10 cellular contexts compared by ENCODE assay signal in genomic region chr4:81606796-81607550, GRCh38.
DNase-seq lines count a peak whose midpoint lies in the region; ATAC-seq, FAIRE-seq and TF ChIP-seq lines count a peak whose summit lies in the region.
"Had no signal": no experiment of that assay in that cellular context is flagged by ENCODE, and none has a peak within 500 bp of the region (broad histone marks: within the 10 kb centered on the region; RNA-seq: fewer than 3 reads in every experiment).

No MANE protein-coding gene starts in this region.

- WGBS in upper lobe of left lung, 2 donors, result 37 to 38% methylated on average over 4 of the region's 4 CpGs

- peaks cover 3% of the 10 kb centered on the region for H3K9me3 Mint-ChIP-seq in activated naive CD8-positive, alpha-beta T cell treated with anti-CD3 and anti-CD28 coated beads for 36 hours
- H3K9me3 Mint-ChIP-seq in activated naive CD8-positive, alpha-beta T cell treated with anti-CD3 and anti-CD28 coated beads, Interleukin-2, amount 50 U/mL, for 24 hours, result no peaks in the 10 kb centered on the region

- no peak overlapping the region for H3K4me3 Mint-ChIP-seq in activated naive CD8-positive, alpha-beta T cell treated with anti-CD3 and anti-CD28 coated beads for 36 hours
- no peak overlapping the region for H3K4me3 Mint-ChIP-seq in activated naive CD8-positive, alpha-beta T cell treated with anti-CD3 and anti-CD28 coated beads, Interleukin-2, amount 50 U/mL, for 24 hours

- peak overlapping the region; percentile 6 for H3K27ac Mint-ChIP-seq in activated naive CD8-positive, alpha-beta T cell treated with anti-CD3 and anti-CD28 coated beads for 36 hours
- no peak overlapping the region for H3K27ac Mint-ChIP-seq in activated naive CD8-positive, alpha-beta T cell treated with anti-CD3 and anti-CD28 coated beads, Interleukin-2, amount 50 U/mL, for 24 hours

- TF ChIP-seq CTCF in bronchial epithelial cell (IDR thresholded peaks at IDR 0.05; ENCODE audit: insufficient read depth, low read length, severe bottlenecking) (no peak), upper lobe of left lung (IDR thresholded peaks at IDR 0.05) (no peak)

- no peaks in the 10 kb centered on the region for H3K9me3 ChIP-seq in upper lobe of left lung

- H3K27ac ChIP-seq in upper lobe of left lung, result peak overlapping the region in 1 of 4 donors; percentile 58

- DNase-seq in activated naive CD8-positive, alpha-beta T cell treated with anti-CD3 and anti-CD28 coated beads for 36 hours, result no peak
- no peak for DNase-seq in activated naive CD8-positive, alpha-beta T cell treated with anti-CD3 and anti-CD28 coated beads, Interleukin-2, amount 50 U/mL, for 24 hours
- DNase-seq in bronchial epithelial cell (ENCODE audit: low read depth), result peak; percentile 44
- peak; percentile 14 to 34 for DNase-seq in left colon
- DNase-seq in upper lobe of left lung, result peak in 1 of 2 donors; percentile 51
- DNase-seq in NCI-H2171 treated with DMSO at 0.1 percent for 48 hours (lab: John Stamatoyannopoulos, UW), result no peak
- no peak for DNase-seq in NCI-H82 (lab: John Stamatoyannopoulos, UW)
- DNase-seq: anterior cingulate cortex; stimulated activated naive CD8-positive, alpha-beta T cell treated with anti-CD3 and anti-CD28 coated beads, Interleukin-15, Interleukin-2, amounts not matched to agents 100 U/mL and 50 U/mL, for 24 hours had no signal

- H3K36me3 ChIP-seq in bronchial epithelial cell (ENCODE audit: control insufficient read depth, insufficient read depth, low read length), result no peaks in the 10 kb centered on the region
- no peaks in the 10 kb centered on the region for H3K36me3 ChIP-seq in upper lobe of left lung

- no peaks in the 10 kb centered on the region for H3K27me3 ChIP-seq in bronchial epithelial cell (ENCODE audit: control insufficient read depth, insufficient read depth, low read length)
- H3K27me3 ChIP-seq in upper lobe of left lung, result no peaks in the 10 kb centered on the region

- FAIRE-seq in bronchial epithelial cell (lab: Jason Lieb, UNC), result no peak

- peaks cover 18% of the 10 kb centered on the region for H3K4me1 Mint-ChIP-seq in activated naive CD8-positive, alpha-beta T cell treated with anti-CD3 and anti-CD28 coated beads for 36 hours
- H3K4me1 Mint-ChIP-seq in activated naive CD8-positive, alpha-beta T cell treated with anti-CD3 and anti-CD28 coated beads, Interleukin-2, amount 50 U/mL, for 24 hours, result peaks cover 12% of the 10 kb centered on the region

- H3K36me3 Mint-ChIP-seq in activated naive CD8-positive, alpha-beta T cell treated with anti-CD3 and anti-CD28 coated beads for 36 hours, result no peaks in the 10 kb centered on the region
- H3K36me3 Mint-ChIP-seq in activated naive CD8-positive, alpha-beta T cell treated with anti-CD3 and anti-CD28 coated beads, Interleukin-2, amount 50 U/mL, for 24 hours (ENCODE audit: low read depth), result no peaks in the 10 kb centered on the region

- ATAC-seq in activated naive CD8-positive, alpha-beta T cell treated with anti-CD3 and anti-CD28 coated beads, Interleukin-2, amount 50 U/mL, for 24 hours, result no peak
- ATAC-seq in left colon, result peak; percentile 91
- peak; percentile 65 to 90 for ATAC-seq in upper lobe of left lung (ENCODE audit: low FRiP score in 2 of 2)
- ATAC-seq in HG02759 (IDR thresholded peaks at IDR 0.05; ENCODE audit: unreplicated experiment), result no peak
- ATAC-seq: stimulated activated naive CD8-positive, alpha-beta T cell treated with anti-CD3 and anti-CD28 coated beads, Interleukin-15, Interleukin-2, amounts not matched to agents 100 U/mL and 50 U/mL, for 24 hours had no signal

- no peak for TF ChIP-seq POLR2A in upper lobe of left lung (IDR thresholded peaks at IDR 0.05)

- intact Hi-C loops in left colon (cut with DNase I, micrococcal nuclease), result no loop called here

- H3K4me3 ChIP-seq in bronchial epithelial cell (ENCODE audit: low read depth, low read length) (no peak overlapping the region), upper lobe of left lung (no peak overlapping the region)

- H3K4me1 ChIP-seq in upper lobe of left lung, result no peaks in the 10 kb centered on the region

- H3K27me3 Mint-ChIP-seq in activated naive CD8-positive, alpha-beta T cell treated with anti-CD3 and anti-CD28 coated beads for 36 hours, result no peaks in the 10 kb centered on the region
- H3K27me3 Mint-ChIP-seq in activated naive CD8-positive, alpha-beta T cell treated with anti-CD3 and anti-CD28 coated beads, Interleukin-2, amount 50 U/mL, for 24 hours, result no peaks in the 10 kb centered on the region

- no peak for TF ChIP-seq EP300 in upper lobe of left lung (IDR thresholded peaks at IDR 0.05)

Comparison
In these comparisons a context has a peak if more than half of its experiments do, and no peak if none do; other contexts are left out.
1. DNase-seq: peak in bronchial epithelial cell (single experiment) and left colon (2 of 2); none in activated naive CD8-positive, alpha-beta T cell treated with anti-CD3 and anti-CD28 coated beads for 36 hours (single experiment), activated naive CD8-positive, alpha-beta T cell treated with anti-CD3 and anti-CD28 coated beads, Interleukin-2, amount 50 U/mL, for 24 hours (single experiment), NCI-H2171 treated with DMSO at 0.1 percent for 48 hours (single experiment) and NCI-H82 (single experiment).
2. ATAC-seq: peak in left colon (single experiment) and upper lobe of left lung (2 of 2); none in activated naive CD8-positive, alpha-beta T cell treated with anti-CD3 and anti-CD28 coated beads, Interleukin-2, amount 50 U/mL, for 24 hours (single experiment) and HG02759 (single experiment).